ENCODE assay signal across 8 cellular contexts in genomic region chr11:131694526-131695424, GRCh38.
DNase-seq lines count a peak whose midpoint lies in the region; ATAC-seq and TF ChIP-seq lines count a peak whose summit lies in the region.

No MANE protein-coding gene starts in this region.

- WGBS in upper lobe of left lung, 2 donors, result 23 to 28% methylated on average over 22 to 34 of the region's 34 CpGs

- H3K79me2 ChIP-seq in PC-9 (ENCODE audit: low read depth), result no peaks in the 10 kb centered on the region

- no peaks in the 10 kb centered on the region for H3K9me3 ChIP-seq in PC-9 (ENCODE audit: insufficient read depth, low read depth)
- H3K9me3 ChIP-seq in upper lobe of left lung, result no peaks in the 10 kb centered on the region

- H3F3A ChIP-seq in PC-9 (ENCODE audit: insufficient read depth, low read depth), result no peaks in the 10 kb centered on the region

- TF ChIP-seq CTCF in PC-9 (conservative IDR thresholded peaks at IDR 0.05) (peak; percentile 75), upper lobe of left lung (IDR thresholded peaks at IDR 0.05) (peak; percentile 86 to 94 (median 88))

- no peak overlapping the region for H2AFZ ChIP-seq in PC-9

- POLR2A ChIA-PET in PC-9 (lab: Charles Lee; ENCODE audit: unreplicated experiment), result no interaction called here

- intact Hi-C loops in PC-9 (cut with micrococcal nuclease; ENCODE audit: unreplicated experiment), result no loop called here

- TF ChIP-seq EP300 in upper lobe of left lung (IDR thresholded peaks at IDR 0.05), result no peak

- H4K20me1 ChIP-seq in PC-9 (ENCODE audit: insufficient read depth), result no peaks in the 10 kb centered on the region

- ATAC-seq in GM19468 (IDR thresholded peaks at IDR 0.05; ENCODE audit: extremely low read depth, unreplicated experiment), result peak; percentile 77
- peak; percentile 80 for ATAC-seq in HG03521 (IDR thresholded peaks at IDR 0.05; ENCODE audit: unreplicated experiment)
- ATAC-seq in upper lobe of left lung (ENCODE audit: low FRiP score in 2 of 2), result peak; percentile 94 to 95

- H3K4me3 ChIP-seq in PC-9, result no peak overlapping the region
- no peak overlapping the region for H3K4me3 ChIP-seq in upper lobe of left lung

- no peak overlapping the region for H3K4me2 ChIP-seq in PC-9

- DNase-seq in DMS153 (lab: John Stamatoyannopoulos, UW) (peak; percentile 33), PC-9 (peak in 1 of 2 experiments; percentile 61), foreskin melanocyte (peak; percentile 54), occipital lobe (lab: John Stamatoyannopoulos, UW) (peak; percentile 84), upper lobe of left lung (peak; percentile 76 to 93)
- peak; percentile 9 for DNase-seq in activated effector memory CD4-positive, alpha-beta T cell treated with Interleukin-2 at 50 U/mL for 16 hours

- H3K27ac ChIP-seq in PC-9, result no peak overlapping the region
- H3K27ac ChIP-seq in upper lobe of left lung, result no peak overlapping the region

- no peaks in the 10 kb centered on the region for H3K9me2 ChIP-seq in PC-9 (ENCODE audit: insufficient read depth)

- H3K4me1 ChIP-seq in PC-9 (replicated peaks; ENCODE audit: insufficient read depth), result no peaks in the 10 kb centered on the region
- H3K4me1 ChIP-seq in upper lobe of left lung, result peaks cover 0 to 9% (median 3%) of the 10 kb centered on the region in 4 donors

- H3K27me3 ChIP-seq in PC-9 (ENCODE audit: insufficient read depth, low read depth) (peaks cover 9% of the 10 kb centered on the region; the same call in 1 of the 2 replicates), upper lobe of left lung (no peaks in the 10 kb centered on the region)

- H3K36me3 ChIP-seq in PC-9 (ENCODE audit: low read depth), result no peaks in the 10 kb centered on the region
- H3K36me3 ChIP-seq in upper lobe of left lung, result no peaks in the 10 kb centered on the region

- no peak for TF ChIP-seq POLR2A in upper lobe of left lung (IDR thresholded peaks at IDR 0.05)

- CTCF ChIA-PET in PC-9 (lab: Charles Lee), result interaction anchor here (0.7 to 1.0 kb wide), 4 partner anchors 555 to 1246 kb away, joined by 3 to 7 read pairs (median 4); no protein-coding TSS in a partner anchor

- BruUV-seq in PC-9 (replicated peaks; lab: Mats Ljungman, UMichigan), result no TSS peak
